ENCODE assay signal across 8 cellular contexts in genomic region chr7:23597064-23597907, GRCh38. TPM values are rescaled to one million over a fixed set of nuclear protein-coding genes. Genes with fewer than 3 reads are reported as not detected.
A peak's percentile ranks its signal among the peaks of the same experiment; 100 is the strongest.
DNase-seq lines count a peak whose midpoint lies in the region; ATAC-seq and TF ChIP-seq lines count a peak whose summit lies in the region.

Gene CCDC126 (plus strand): TSS chr7:23597382. CDS start chr7:23611316, 13,934 bp downstream.

- ATAC-seq in HG03378 (IDR thresholded peaks at IDR 0.05; ENCODE audit: unreplicated experiment), result peak; percentile 59
- ATAC-seq in left lobe of liver, result peak; percentile 97

- TF ChIP-seq POLR2A in GM19099 (IDR thresholded peaks at IDR 0.05; ENCODE audit: extremely low read depth, insufficient read length, low read depth), result peak; percentile 49

- DNase-seq in Ammon's horn (ENCODE audit: low spot score) (peak; percentile 94), NCI-H446 treated with DMSO at 0.1 percent for 48 hours (lab: John Stamatoyannopoulos, UW) (peak; percentile 70), cortex of kidney (lab: John Stamatoyannopoulos, UW) (peak; percentile 83), left lobe of liver (ENCODE audit: low spot score) (peak; percentile 96)
- peak; percentile 89 for DNase-seq in activated CD4-positive, alpha-beta T cell treated with anti-CD3 and anti-CD28 coated beads for 48 hours
- DNase-seq in stimulated activated CD4-positive, alpha-beta T cell treated with anti-CD3 and anti-CD28 coated beads, Interleukin-2, amount 100 ng/mL, for 24 hours, result peak; percentile 83 to 88

RNA-seq across cellular contexts. Expression of gene CCDC126, which starts in this region (rescaled TPM):
- 7.7 TPM for total RNA-seq in left lobe of liver

Comparison
In these comparisons a context has a peak if more than half of its experiments do, and no peak if none do; other contexts are left out.
1. Peak in every context shown above with its lines: DNase-seq and ATAC-seq.